ENCODE assay signal across 19 cellular contexts in genomic region chr7:48253020-48253419, GRCh38.
"Had no signal": no experiment of that assay in that cellular context is flagged by ENCODE, and none has a peak within 500 bp of the region (broad histone marks: within the 10 kb centered on the region; RNA-seq: fewer than 3 reads in every experiment).

No MANE protein-coding gene starts in this region.

- H3K4me3 ChIP-seq: adrenal gland, coronary artery, ovary, sigmoid colon, thoracic aorta had no signal

- H3K4me3 Mint-ChIP-seq: activated B cell treated with CpG ODN at 0.5 μM for 24 hours; activated CD8-positive, alpha-beta T cell treated with anti-CD3 and anti-CD28 coated beads for 36 hours; activated T-cell treated with anti-CD3 and anti-CD28 coated beads, Interleukin-2, amount 50 U/mL, for 4 hours; immature natural killer cell; nephron progenitor cell; stimulated activated effector memory CD8-positive, alpha-beta T cell treated with anti-CD3 and anti-CD28 coated beads, Interleukin-12 subunit alpha, Interleukin-12 subunit beta, amount 100 ng/mL, for 72 hours had no signal

- H3K36me3 Mint-ChIP-seq: immature natural killer cell; stimulated activated effector memory CD8-positive, alpha-beta T cell treated with anti-CD3 and anti-CD28 coated beads, Interleukin-12 subunit alpha, Interleukin-12 subunit beta, amount 100 ng/mL, for 72 hours had no signal

- H3K4me1 ChIP-seq: adrenal gland, sigmoid colon had no signal

- H3K36me3 ChIP-seq: adrenal gland, ovary, sigmoid colon, thoracic aorta had no signal

- H3K9me3 Mint-ChIP-seq: activated CD8-positive, alpha-beta T cell treated with anti-CD3 and anti-CD28 coated beads for 36 hours had no signal

- ATAC-seq: activated CD8-positive, alpha-beta T cell treated with anti-CD3 and anti-CD28 coated beads for 36 hours; activated T-cell treated with anti-CD3 and anti-CD28 coated beads, Interleukin-2, amount 50 U/mL, for 4 hours; stimulated activated effector memory CD8-positive, alpha-beta T cell treated with anti-CD3 and anti-CD28 coated beads, Interleukin-12 subunit alpha, Interleukin-12 subunit beta, amount 100 ng/mL, for 72 hours had no signal

- H3K4me1 Mint-ChIP-seq: activated B cell treated with CpG ODN at 0.5 μM for 24 hours, immature natural killer cell, nephron progenitor cell had no signal

- H3K9me3 ChIP-seq: adrenal gland, ovary, sigmoid colon had no signal

- H3K27ac Mint-ChIP-seq: activated B cell treated with CpG ODN at 0.5 μM for 24 hours; activated CD8-positive, alpha-beta T cell treated with anti-CD3 and anti-CD28 coated beads for 36 hours; immature natural killer cell; nephron progenitor cell; stimulated activated effector memory CD8-positive, alpha-beta T cell treated with anti-CD3 and anti-CD28 coated beads, Interleukin-12 subunit alpha, Interleukin-12 subunit beta, amount 100 ng/mL, for 72 hours had no signal

- H3K27ac ChIP-seq: adrenal gland, coronary artery, ovary, sigmoid colon, thoracic aorta had no signal

- DNase-seq: activated B cell treated with CpG ODN at 0.5 μM for 24 hours; activated CD4-positive, alpha-beta T cell treated with anti-CD3 and anti-CD28 coated beads for 48 hours; activated CD8-positive, alpha-beta T cell treated with anti-CD3 and anti-CD28 coated beads for 36 hours; activated effector memory CD4-positive, alpha-beta T cell treated with Interleukin-2 at 50 U/mL for 16 hours; activated naive CD4-positive, alpha-beta T cell treated with anti-CD3 and anti-CD28 coated beads, Interleukin-2, amount 50 U/mL, for 16 hours; activated T-cell treated with anti-CD3 and anti-CD28 coated beads, Interleukin-2, amount 50 U/mL, for 4 hours; adrenal gland; central memory CD4-positive, alpha-beta T cell; effector CD4-positive, alpha-beta T cell; foreskin fibroblast; glutamatergic neuron; immature natural killer cell; nephron progenitor cell; ovary; sigmoid colon; stimulated activated CD4-positive, alpha-beta T cell treated with anti-CD3 and anti-CD28 coated beads, Interleukin-2, amount 100 ng/mL, for 24 hours had no signal

- H3K27me3 ChIP-seq: adrenal gland, ovary, sigmoid colon had no signal
